In genomic region chr2:47077442-47078117, GRCh38 we compare ENCODE assay signal across 1 cellular context.
TF ChIP-seq lines count a peak whose summit lies in the region.

No MANE protein-coding gene starts in this region.

TF ChIP-seq in A549, 52 proteins besides CTCF, POLR2A, EP300 and RAD21 (continued from another document):
- TF ChIP-seq REST (IDR thresholded peaks at IDR 0.05) (no peak), RCOR1 (IDR thresholded peaks at IDR 0.05; ENCODE audit: low read depth, low read length) (no peak), ATOH8 (CRISPR knock-in tag; IDR thresholded peaks at IDR 0.05; ENCODE audit: low read depth) (peak; percentile 12), CHD4 (IDR thresholded peaks at IDR 0.05; ENCODE audit: borderline replicate concordance) (no peak), HOXA7 (CRISPR knock-in tag; IDR thresholded peaks at IDR 0.05) (peak; percentile 25; the same call in 1 of the 2 replicates), EHF (CRISPR knock-in tag; IDR thresholded peaks at IDR 0.05) (no peak)
